Comparison of ENCODE assay signal across 14 cellular contexts in the genomic region with DNA sequence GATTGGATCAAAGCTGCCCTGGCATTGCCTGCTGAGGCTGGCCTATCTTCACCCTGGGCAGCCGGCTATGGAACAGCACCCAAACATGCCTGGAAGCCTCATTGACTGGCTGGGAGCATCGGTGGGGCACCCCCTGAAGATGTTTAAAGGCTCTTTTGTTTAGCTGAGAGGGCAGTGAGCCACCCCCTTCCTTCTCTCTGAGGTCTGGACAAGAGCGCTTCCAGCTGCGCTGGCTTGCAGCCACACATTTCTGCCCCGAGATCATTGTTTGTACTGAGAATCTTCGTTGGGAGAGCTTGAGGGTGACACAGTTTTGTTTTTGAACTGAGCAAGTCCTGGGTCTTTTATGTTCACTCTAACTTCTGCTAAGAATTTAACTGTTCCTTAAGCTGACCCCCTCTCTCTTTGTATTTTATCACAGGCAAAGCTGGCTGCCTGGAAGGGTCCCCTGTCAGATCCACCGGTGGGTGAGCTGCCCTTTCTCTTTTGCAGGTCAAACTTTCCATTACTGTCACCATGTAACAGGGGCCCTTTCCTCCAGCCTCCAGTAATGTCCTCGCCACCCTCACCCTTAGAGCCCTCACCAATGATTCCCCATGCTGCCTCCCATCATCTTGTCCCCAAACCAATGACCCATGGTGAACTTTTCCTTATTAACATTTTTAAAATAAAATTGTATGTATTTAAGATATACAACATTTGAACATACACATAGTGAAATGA.
DNase-seq lines count a peak whose midpoint lies in the region; ATAC-seq and TF ChIP-seq lines count a peak whose summit lies in the region.
"Had no signal": no experiment of that assay in that cellular context is flagged by ENCODE, and none has a peak within 500 bp of the region (broad histone marks: within the 10 kb centered on the region; RNA-seq: fewer than 3 reads in every experiment).

No MANE protein-coding gene starts in this region.

- no peaks in the 10 kb centered on the region for H4K20me1 ChIP-seq in MM.1S (ENCODE audit: insufficient read depth, low read length)

- H3K79me2 ChIP-seq in MM.1S (ENCODE audit: low read length), result no peaks in the 10 kb centered on the region

- DNase-seq in Right ventricle myocardium inferior (ENCODE audit: missing footprints), result peak; percentile 48
- DNase-seq in right atrium auricular region (ENCODE audit: low spot score), result no peak
- DNase-seq in amygdala (lab: John Stamatoyannopoulos, UW), result peak in 52 of 56 donors; percentile 21 to 93 (median 72)
- DNase-seq in lower lobe of right lung, result peak; percentile 41
- peak; percentile 28 to 29 for DNase-seq in tibial nerve (ENCODE audit: low spot score in 2 of 2)
- no peak for DNase-seq in NCI-H2171 treated with DMSO at 0.1 percent for 48 hours (lab: John Stamatoyannopoulos, UW)
- DNase-seq in MM.1S, result no peak
- DNase-seq: amniotic stem cell; effector memory CD4-positive, alpha-beta T cell had no signal

- no peak overlapping the region for H3K4me2 ChIP-seq in MM.1S (ENCODE audit: low read depth, low read length)

- no peaks in the 10 kb centered on the region for H3F3A ChIP-seq in MM.1S (ENCODE audit: insufficient read depth, low read length)

- H3K36me3 ChIP-seq in right atrium auricular region (no peaks in the 10 kb centered on the region), lower lobe of right lung (no peaks in the 10 kb centered on the region), tibial nerve (no peaks in the 10 kb centered on the region), MM.1S (replicated peaks; ENCODE audit: insufficient read depth, low read length) (no peaks in the 10 kb centered on the region)
- H3K36me3 ChIP-seq: gastroesophageal sphincter, neutrophil had no signal

- peaks cover 0 to 6% of the 10 kb centered on the region in 2 donors for H3K4me1 ChIP-seq in right atrium auricular region
- H3K4me1 ChIP-seq in lower lobe of right lung, result peaks cover 7% of the 10 kb centered on the region
- no peaks in the 10 kb centered on the region for H3K4me1 ChIP-seq in tibial nerve
- H3K4me1 ChIP-seq in MM.1S (ENCODE audit: low read length), result no peaks in the 10 kb centered on the region
- H3K4me1 ChIP-seq: gastroesophageal sphincter had no signal

- no peak for TF ChIP-seq POLR2A in tibial nerve (IDR thresholded peaks at IDR 0.05)

- TF ChIP-seq EP300 in tibial nerve (IDR thresholded peaks at IDR 0.05), result no peak

- H3K9ac ChIP-seq in MM.1S (ENCODE audit: low read length), result no peak overlapping the region

- H3K9me3 ChIP-seq in right atrium auricular region (peaks cover 0 to 10% of the 10 kb centered on the region in 2 donors), lower lobe of right lung (no peaks in the 10 kb centered on the region), tibial nerve (peaks cover 0 to 27% (median 0%) of the 10 kb centered on the region in 4 donors), MM.1S (replicated peaks; ENCODE audit: insufficient read depth, low read length) (no peaks in the 10 kb centered on the region)
- H3K9me3 ChIP-seq: neutrophil had no signal

- H3K9me2 ChIP-seq in MM.1S (replicated peaks; ENCODE audit: insufficient read depth, low read length), result no peaks in the 10 kb centered on the region

- H3K4me3 ChIP-seq in right atrium auricular region (no peak overlapping the region), lower lobe of right lung (no peak overlapping the region), tibial nerve (no peak overlapping the region), MM.1S (ENCODE audit: low read length) (no peak overlapping the region)
- H3K4me3 ChIP-seq: gastroesophageal sphincter, GM12878 had no signal

- TF ChIP-seq CTCF in right atrium auricular region (IDR thresholded peaks at IDR 0.05), result no peak
- no peak for TF ChIP-seq CTCF in lower lobe of right lung (IDR thresholded peaks at IDR 0.05)
- TF ChIP-seq CTCF in tibial nerve (IDR thresholded peaks at IDR 0.05), result no peak
- TF ChIP-seq CTCF in MM.1S (IDR thresholded peaks at IDR 0.05; ENCODE audit: low read length), result no peak

- 13 to 14% methylated on average over 8 of the region's 8 CpGs for WGBS in tibial nerve, 2 donors

- no peak overlapping the region for H2AFZ ChIP-seq in MM.1S (ENCODE audit: low read length)

- intact Hi-C loops in Right ventricle myocardium inferior (cut with DNase I), result no loop called here
- intact Hi-C loops in lower lobe of right lung (cut with DNase I), result no loop called here

- H3K27ac ChIP-seq in right atrium auricular region (no peak overlapping the region), lower lobe of right lung (no peak overlapping the region), tibial nerve (no peak overlapping the region), MM.1S (ENCODE audit: low read length) (no peak overlapping the region)
- H3K27ac ChIP-seq: gastroesophageal sphincter, neutrophil had no signal

- H3K27me3 ChIP-seq in right atrium auricular region (no peaks in the 10 kb centered on the region), lower lobe of right lung (ENCODE audit: low read depth) (peaks cover 14% of the 10 kb centered on the region), tibial nerve (no peaks in the 10 kb centered on the region), MM.1S (replicated peaks; ENCODE audit: insufficient read depth, low read length) (peaks cover 39% of the 10 kb centered on the region)
- H3K27me3 ChIP-seq: neutrophil had no signal

- ATAC-seq in Right ventricle myocardium inferior (no peak), lower lobe of right lung (peak in 1 of 2 donors; percentile 17), GM18909 (IDR thresholded peaks at IDR 0.05; ENCODE audit: poor library complexity, unreplicated experiment) (no peak)
- ATAC-seq: gastroesophageal sphincter, GM12878, left lobe of liver had no signal

Comparison
In these comparisons a context has a peak if more than half of its experiments do, and no peak if none do; other contexts are left out.
1. DNase-seq: peak in Right ventricle myocardium inferior (single experiment), amygdala (52 of 56), lower lobe of right lung (single experiment) and tibial nerve (2 of 2); none in right atrium auricular region (single experiment), NCI-H2171 treated with DMSO at 0.1 percent for 48 hours (single experiment) and MM.1S (single experiment).